Comparison of ENCODE assay signal across 20 cellular contexts in genomic region chr10:60105195-60105812, GRCh38.
"Had no signal": no experiment of that assay in that cellular context is flagged by ENCODE, and none has a peak within 500 bp of the region (broad histone marks: within the 10 kb centered on the region; RNA-seq: fewer than 3 reads in every experiment).

No MANE protein-coding gene starts in this region.

- H3K4me1 ChIP-seq: adrenal gland, gastrocnemius medialis, lower lobe of right lung had no signal

- H3K27ac ChIP-seq: adrenal gland, gastrocnemius medialis, lower lobe of right lung, thyroid gland had no signal

- H3K36me3 ChIP-seq: adrenal gland, lower lobe of right lung, thyroid gland had no signal

- DNase-seq: activated CD4-positive, alpha-beta T cell treated with anti-CD3 and anti-CD28 coated beads for 1 hour; activated CD4-positive, alpha-beta T cell treated with anti-CD3 and anti-CD28 coated beads, Interleukin-2, amount 50 U/mL, for 1 hour; activated CD8-positive, alpha-beta T cell treated with anti-CD3 and anti-CD28 coated beads, Interleukin-2, amount 10 ng/mL, durations not matched to agents 7 days and 5 days; adrenal gland; cerebellar nuclear complex; erythroblast; gastrocnemius medialis; head of caudate nucleus; islet precursor cell; left colon; lower lobe of right lung; mesendoderm; naive thymus-derived CD4-positive, alpha-beta T cell; occipital lobe; stimulated activated CD4-positive, alpha-beta T cell treated with anti-CD3 and anti-CD28 coated beads, Interleukin-4, amount 100 ng/mL, for 1 hour; stimulated activated naive CD4-positive, alpha-beta T cell; T-helper 9 cell; thyroid gland had no signal

- H3K4me3 ChIP-seq: adrenal gland, gastrocnemius medialis, lower lobe of right lung, thyroid gland had no signal

- H3K9me3 ChIP-seq: adrenal gland, gastrocnemius medialis, lower lobe of right lung, thyroid gland had no signal

- ATAC-seq: activated CD8-positive, alpha-beta T cell treated with anti-CD3 and anti-CD28 coated beads, Interleukin-2, amount 10 ng/mL, durations not matched to agents 7 days and 5 days; activated naive CD4-positive, alpha-beta T cell treated with anti-CD3 and anti-CD28 coated beads, Interleukin-2, amount 50 U/mL, for 72 hours; gastrocnemius medialis; left colon; lower lobe of right lung; naive thymus-derived CD4-positive, alpha-beta T cell; sciatic nerve had no signal

- H3K27me3 ChIP-seq: adrenal gland, gastrocnemius medialis, thyroid gland had no signal
